13 cellular contexts compared by ENCODE assay signal in genomic region chr4:130210871-130211270, GRCh38.
A peak's percentile ranks its signal among the peaks of the same experiment; 100 is the strongest.
DNase-seq lines count a peak whose midpoint lies in the region; ATAC-seq, FAIRE-seq and TF ChIP-seq lines count a peak whose summit lies in the region.
"Had no signal": no experiment of that assay in that cellular context is flagged by ENCODE, and none has a peak within 500 bp of the region (broad histone marks: within the 10 kb centered on the region; RNA-seq: fewer than 3 reads in every experiment).

No MANE protein-coding gene starts in this region.

- H4K20me1 ChIP-seq in osteoblast (ENCODE audit: insufficient read depth, low read length), result no peaks in the 10 kb centered on the region

- no peak for TF ChIP-seq CTCF in bronchial epithelial cell (IDR thresholded peaks at IDR 0.05; ENCODE audit: insufficient read depth, low read length, severe bottlenecking)
- no peak for TF ChIP-seq CTCF in osteoblast (IDR thresholded peaks at IDR 0.05; ENCODE audit: extremely low read depth, low read depth, low read length)
- no peak for TF ChIP-seq CTCF in left ventricle myocardium inferior (IDR thresholded peaks at IDR 0.05; ENCODE audit: borderline replicate concordance)

- H3K4me3 ChIP-seq in bronchial epithelial cell (ENCODE audit: low read depth, low read length) (no peak overlapping the region), osteoblast (ENCODE audit: insufficient read depth, low read length) (no peak overlapping the region), left ventricle myocardium inferior (no peak overlapping the region)
- H3K4me3 ChIP-seq in naive thymus-derived CD4-positive, alpha-beta T cell (ENCODE audit: low read length), result no peak overlapping the region
- H3K4me3 ChIP-seq: GM12878 had no signal

- no peak overlapping the region for H3K27ac ChIP-seq in osteoblast (ENCODE audit: low read depth, low read length)
- no peak overlapping the region for H3K27ac ChIP-seq in left ventricle myocardium inferior (replicated peaks)
- no peak overlapping the region for H3K27ac ChIP-seq in naive thymus-derived CD4-positive, alpha-beta T cell (ENCODE audit: low read depth, low read length)

- POLR2A ChIA-PET in naive thymus-derived CD4-positive, alpha-beta T cell (lab: Charles Lee), result no interaction called here

- no peaks in the 10 kb centered on the region for H3K4me1 Mint-ChIP-seq in naive thymus-derived CD4-positive, alpha-beta T cell

- H3K9me3 ChIP-seq in osteoblast (ENCODE audit: low read depth, low read length), result no peaks in the 10 kb centered on the region
- H3K9me3 ChIP-seq in left ventricle myocardium inferior (replicated peaks), result peaks cover 8% of the 10 kb centered on the region
- no peaks in the 10 kb centered on the region for H3K9me3 ChIP-seq in naive thymus-derived CD4-positive, alpha-beta T cell (ENCODE audit: control insufficient read depth in 2 of 3, low read length in 3 of 3)

- CTCF ChIA-PET in naive thymus-derived CD4-positive, alpha-beta T cell (lab: Charles Lee), result no interaction called here

- intact Hi-C loops in left ventricle myocardium inferior (cut with micrococcal nuclease), result no loop called here
- intact Hi-C loops in naive thymus-derived CD4-positive, alpha-beta T cell (cut with micrococcal nuclease), result no loop called here

- H3K36me3 ChIP-seq in bronchial epithelial cell (ENCODE audit: control insufficient read depth, insufficient read depth, low read length), result no peaks in the 10 kb centered on the region
- H3K36me3 ChIP-seq in osteoblast (ENCODE audit: insufficient read depth, low read length), result no peaks in the 10 kb centered on the region
- no peaks in the 10 kb centered on the region for H3K36me3 ChIP-seq in left ventricle myocardium inferior
- no peaks in the 10 kb centered on the region for H3K36me3 ChIP-seq in naive thymus-derived CD4-positive, alpha-beta T cell (ENCODE audit: control insufficient read depth in 2 of 3, insufficient read depth in 3 of 3, low read length in 3 of 3)

- H3K36me3 Mint-ChIP-seq in naive thymus-derived CD4-positive, alpha-beta T cell, result no peaks in the 10 kb centered on the region

- H3K4me3 Mint-ChIP-seq in naive thymus-derived CD4-positive, alpha-beta T cell, result no peak overlapping the region

- ATAC-seq in HG03432 (IDR thresholded peaks at IDR 0.05; ENCODE audit: unreplicated experiment), result no peak
- no peak for ATAC-seq in naive thymus-derived CD4-positive, alpha-beta T cell
- ATAC-seq: GM12878 had no signal

- H3K79me2 ChIP-seq in osteoblast (ENCODE audit: insufficient read depth, low read length), result no peaks in the 10 kb centered on the region

- no peak overlapping the region for H3K4me2 ChIP-seq in osteoblast (ENCODE audit: insufficient read depth, low read length)

- DNase-seq in EL (peak; percentile 84), NCI-H2171 (lab: John Stamatoyannopoulos, UW) (peak; percentile 50), bronchial epithelial cell (ENCODE audit: low read depth) (peak; percentile 6), osteoblast (ENCODE audit: insufficient read length, low spot score, missing footprints) (peak; percentile 71), left ventricle myocardium inferior (no peak)
- DNase-seq in naive thymus-derived CD4-positive, alpha-beta T cell, result no peak
- DNase-seq: effector CD8-positive, alpha-beta T cell; NCI-H226; retina; SHP77 treated with DMSO at 0.1 percent for 48 hours; substantia nigra had no signal

- H3K4me1 ChIP-seq in osteoblast (ENCODE audit: insufficient read depth, low read length) (no peaks in the 10 kb centered on the region), left ventricle myocardium inferior (no peaks in the 10 kb centered on the region)
- no peaks in the 10 kb centered on the region for H3K4me1 ChIP-seq in naive thymus-derived CD4-positive, alpha-beta T cell (ENCODE audit: control insufficient read depth in 2 of 2, insufficient read depth in 2 of 2, low read length in 2 of 2)

- no peak for FAIRE-seq in bronchial epithelial cell (lab: Jason Lieb, UNC)
- FAIRE-seq: GM12878 had no signal

- H3K27me3 ChIP-seq in bronchial epithelial cell (ENCODE audit: control insufficient read depth, insufficient read depth, low read length) (no peaks in the 10 kb centered on the region), osteoblast (ENCODE audit: insufficient read depth, low read length) (no peaks in the 10 kb centered on the region), left ventricle myocardium inferior (ENCODE audit: low read depth) (no peaks in the 10 kb centered on the region)
- no peaks in the 10 kb centered on the region for H3K27me3 ChIP-seq in naive thymus-derived CD4-positive, alpha-beta T cell (ENCODE audit: control insufficient read depth in 2 of 2, insufficient read depth in 2 of 2, low read length in 2 of 2)

- peaks cover 0 to 8% (median 0%) of the 10 kb centered on the region in 11 donors for H3K9me3 Mint-ChIP-seq in naive thymus-derived CD4-positive, alpha-beta T cell

- H2AFZ ChIP-seq in osteoblast (ENCODE audit: low read length), result no peak overlapping the region

- H3K27ac Mint-ChIP-seq in naive thymus-derived CD4-positive, alpha-beta T cell, result no peak overlapping the region

- H3K27me3 Mint-ChIP-seq in naive thymus-derived CD4-positive, alpha-beta T cell, result no peaks in the 10 kb centered on the region

Comparison
In these comparisons a context has a peak if more than half of its experiments do, and no peak if none do; other contexts are left out.
1. DNase-seq: peak in EL (single experiment), NCI-H2171 (single experiment), bronchial epithelial cell (single experiment) and osteoblast (single experiment); none in left ventricle myocardium inferior (single experiment) and naive thymus-derived CD4-positive, alpha-beta T cell (0 of 9).